Comparison of ENCODE assay signal across 23 cellular contexts in genomic region chr18:10008006-10008647, GRCh38.
"Had no signal": no experiment of that assay in that cellular context is flagged by ENCODE, and none has a peak within 500 bp of the region (broad histone marks: within the 10 kb centered on the region; RNA-seq: fewer than 3 reads in every experiment).

No MANE protein-coding gene starts in this region.

- H3K4me3 ChIP-seq: coronary artery, heart right ventricle, lower lobe of right lung, prostate gland, right atrium auricular region, thoracic aorta, tibial nerve, upper lobe of left lung, vagina had no signal

- H3K36me3 Mint-ChIP-seq: natural killer cell; stimulated activated naive B cell treated with anti-CD40 and anti-IgM and Interleukin-4, amounts not matched to agents 10 μg/mL and 1 μg/mL and 100 μg/mL, for 72 hours had no signal

- H3K4me3 Mint-ChIP-seq: natural killer cell; stimulated activated naive B cell treated with anti-CD40 and anti-IgM and Interleukin-4, amounts not matched to agents 10 μg/mL and 1 μg/mL and 100 μg/mL, for 72 hours; stimulated activated naive CD8-positive, alpha-beta T cell treated with anti-CD3 and anti-CD28 coated beads, Interleukin-15, Interleukin-2, amounts not matched to agents 100 ng/mL and 50 ng/mL, for 24 hours had no signal

- H3K9me3 Mint-ChIP-seq: natural killer cell; stimulated activated naive B cell treated with anti-CD40 and anti-IgM and Interleukin-4, amounts not matched to agents 10 μg/mL and 1 μg/mL and 100 μg/mL, for 72 hours; stimulated activated naive CD8-positive, alpha-beta T cell treated with anti-CD3 and anti-CD28 coated beads, Interleukin-15, Interleukin-2, amounts not matched to agents 100 ng/mL and 50 ng/mL, for 24 hours had no signal

- H3K4me1 ChIP-seq: prostate gland had no signal

- H3K36me3 ChIP-seq: heart right ventricle, lower lobe of right lung, prostate gland, right atrium auricular region, thoracic aorta, tibial nerve, upper lobe of left lung, vagina had no signal

- H3K4me1 Mint-ChIP-seq: natural killer cell had no signal

- H3K9me3 ChIP-seq: heart right ventricle, lower lobe of right lung, prostate gland, right atrium auricular region, thoracic aorta, tibial nerve, upper lobe of left lung, vagina had no signal

- H3K27me3 ChIP-seq: heart right ventricle, right atrium auricular region, tibial nerve, upper lobe of left lung, vagina had no signal

- FAIRE-seq: endometrium, frontal cortex, islet of Langerhans had no signal

- H3K27ac ChIP-seq: coronary artery, heart right ventricle, lower lobe of right lung, prostate gland, right atrium auricular region, thoracic aorta, upper lobe of left lung had no signal

- DNase-seq: dermis blood vessel endothelial cell; effector memory CD4-positive, alpha-beta T cell; heart right ventricle; hippocampal formation; left colon; left ventricle myocardium superior; lower lobe of right lung; natural killer cell; stimulated activated CD4-positive, alpha-beta T cell treated with anti-CD3 and anti-CD28 coated beads, Interleukin-15, amount 100 ng/mL, for 24 hours; stimulated activated CD4-positive, alpha-beta T cell treated with anti-CD3 and anti-CD28 coated beads, Interleukin-2, amount 100 ng/mL, for 48 hours; stimulated activated naive B cell treated with anti-CD40 and anti-IgM and Interleukin-4, amounts not matched to agents 10 μg/mL and 1 μg/mL and 100 μg/mL, for 72 hours; upper lobe of left lung had no signal

- H3K27me3 Mint-ChIP-seq: stimulated activated naive CD8-positive, alpha-beta T cell treated with anti-CD3 and anti-CD28 coated beads, Interleukin-15, Interleukin-2, amounts not matched to agents 100 ng/mL and 50 ng/mL, for 24 hours had no signal

- ATAC-seq: heart right ventricle; left colon; left ventricle myocardium superior; lower lobe of right lung; natural killer cell; sciatic nerve; stimulated activated naive B cell treated with anti-CD40 and anti-IgM and Interleukin-4, amounts not matched to agents 10 μg/mL and 1 μg/mL and 100 μg/mL, for 72 hours had no signal

- H3K27ac Mint-ChIP-seq: natural killer cell; stimulated activated naive B cell treated with anti-CD40 and anti-IgM and Interleukin-4, amounts not matched to agents 10 μg/mL and 1 μg/mL and 100 μg/mL, for 72 hours; stimulated activated naive CD8-positive, alpha-beta T cell treated with anti-CD3 and anti-CD28 coated beads, Interleukin-15, Interleukin-2, amounts not matched to agents 100 ng/mL and 50 ng/mL, for 24 hours had no signal
